1 cellular context compared by ENCODE assay signal in genomic region chr5:78805-79149, GRCh38.
TF ChIP-seq lines count a peak whose summit lies in the region.

No MANE protein-coding gene starts in this region.

TF ChIP-seq in H1, 55 proteins besides CTCF, POLR2A, EP300 and RAD21:
- no peak for TF ChIP-seq KDM1A (IDR thresholded peaks at IDR 0.05; ENCODE audit: borderline replicate concordance, low read length)
- TF ChIP-seq, protein P1, sequence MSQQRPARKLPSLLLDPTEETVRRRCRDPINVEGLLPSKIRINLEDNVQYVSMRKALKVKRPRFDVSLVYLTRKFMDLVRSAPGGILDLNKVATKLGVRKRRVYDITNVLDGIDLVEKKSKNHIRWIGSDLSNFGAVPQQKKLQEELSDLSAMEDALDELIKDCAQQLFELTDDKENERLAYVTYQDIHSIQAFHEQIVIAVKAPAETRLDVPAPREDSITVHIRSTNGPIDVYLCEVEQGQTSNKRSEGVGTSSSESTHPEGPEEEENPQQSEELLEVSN (IDR thresholded peaks at IDR 0.05) = no peak
- no peak for TF ChIP-seq KDM4A (IDR thresholded peaks at IDR 0.05; ENCODE audit: low read depth, low read length, severe bottlenecking)
- no peak for TF ChIP-seq BRCA1 (IDR thresholded peaks at IDR 0.05; ENCODE audit: low read depth, low read length)
- no peak for TF ChIP-seq PHF8 (conservative IDR thresholded peaks at IDR 0.05; ENCODE audit: low read depth, low read length)
- no peak for TF ChIP-seq TCF12 (IDR thresholded peaks at IDR 0.05; ENCODE audit: low read depth, low read length)
- no peak for TF ChIP-seq NRF1 (IDR thresholded peaks at IDR 0.05; ENCODE audit: low read depth, low read length)
- TF ChIP-seq RBBP5 (IDR thresholded peaks at IDR 0.05; ENCODE audit: borderline replicate concordance, low read depth, low read length) = no peak
- no peak for TF ChIP-seq SP2 (IDR thresholded peaks at IDR 0.05; ENCODE audit: low read length)
